26 cellular contexts compared by ENCODE assay signal in the genomic region with DNA sequence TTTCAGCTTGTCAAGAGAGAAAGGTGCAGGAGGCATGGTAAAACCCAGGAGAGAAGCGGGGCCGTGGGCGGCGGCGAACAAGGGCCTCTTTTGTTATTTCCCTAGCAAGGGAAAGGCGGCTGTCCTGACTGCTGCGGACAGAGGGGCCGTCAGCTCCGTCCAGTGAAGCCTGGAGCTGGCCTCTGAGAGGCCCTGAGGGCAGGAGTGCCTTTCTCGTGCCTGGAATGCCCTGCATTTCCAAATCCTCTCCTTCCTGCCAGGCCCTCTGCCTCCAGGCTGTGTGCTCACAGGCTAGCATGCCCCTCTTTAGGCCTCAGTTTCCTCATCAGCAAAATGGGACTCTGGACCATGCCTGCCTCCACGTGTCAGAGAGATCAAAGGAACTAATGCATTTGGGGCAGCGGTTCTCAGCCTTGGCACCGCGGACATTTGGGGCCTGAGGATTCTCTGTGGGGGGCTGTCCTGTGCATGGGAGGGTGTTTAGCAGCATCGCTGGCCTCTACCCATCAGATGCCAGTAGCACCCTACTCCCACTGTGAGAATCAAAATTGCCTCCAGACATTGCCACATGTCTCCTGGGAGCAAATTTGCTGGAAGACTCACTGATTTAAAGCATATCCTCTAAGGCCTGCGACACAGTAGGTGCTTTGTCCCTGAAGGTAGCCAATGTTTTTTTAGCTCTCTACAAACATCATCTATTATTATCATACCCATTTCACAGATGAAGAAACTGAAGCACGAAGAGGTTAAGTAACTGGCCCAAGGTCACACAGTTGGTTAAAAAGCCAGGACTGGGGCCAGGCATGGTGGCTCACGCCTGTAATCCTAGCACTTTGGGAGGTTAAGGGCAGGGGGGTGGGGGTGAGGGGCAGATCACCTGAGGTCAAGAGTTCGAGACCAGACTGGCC. TPM values are rescaled to one million over a fixed set of nuclear protein-coding genes. Genes with fewer than 3 reads are reported as not detected.
DNase-seq lines count a peak whose midpoint lies in the region; ATAC-seq and TF ChIP-seq lines count a peak whose summit lies in the region.
"Had no signal": no experiment of that assay in that cellular context is flagged by ENCODE, and none has a peak within 500 bp of the region (broad histone marks: within the 10 kb centered on the region; RNA-seq: fewer than 3 reads in every experiment).

No MANE protein-coding gene starts in this region.

- H3K36me3 Mint-ChIP-seq in Caco-2 (ENCODE audit: insufficient read depth, unreplicated experiment), result no peaks in the 10 kb centered on the region
- H3K36me3 Mint-ChIP-seq: activated naive CD8-positive, alpha-beta T cell treated with anti-CD3 and anti-CD28 coated beads for 36 hours; naive B cell had no signal

- intact Hi-C loops in Caco-2 (cut with micrococcal nuclease; ENCODE audit: unreplicated experiment) (no loop called here), heart right ventricle (cut with DNase I) (no loop called here), left colon (cut with DNase I, micrococcal nuclease) (no loop called here)

- CTCF ChIA-PET in Caco-2 (lab: Charles Lee), result interaction anchor here (0.5 kb wide), 1 partner anchor 413 kb away, joined by 5 read pairs; no protein-coding TSS in a partner anchor

- no peak for TF ChIP-seq CTCF in Caco-2 (IDR thresholded peaks at IDR 0.05; ENCODE audit: insufficient read depth in 1 of 2, low read depth in 1 of 2, low read length in 1 of 2, severe bottlenecking in 1 of 2, unreplicated experiment in 1 of 2)
- no peak for TF ChIP-seq CTCF in heart right ventricle (IDR thresholded peaks at IDR 0.05)

- POLR2A ChIA-PET in Caco-2 (lab: Charles Lee), result no interaction called here

- peaks cover 8% of the 10 kb centered on the region for H3K27me3 Mint-ChIP-seq in Caco-2 (ENCODE audit: insufficient read depth, unreplicated experiment)

- H3K36me3 ChIP-seq in Caco-2 (ENCODE audit: control insufficient read depth, insufficient read depth, low read length) (no peaks in the 10 kb centered on the region), heart right ventricle (no peaks in the 10 kb centered on the region)
- H3K36me3 ChIP-seq: gastroesophageal sphincter, MG63 had no signal

- peaks cover 12% of the 10 kb centered on the region for H3K4me1 Mint-ChIP-seq in Caco-2 (ENCODE audit: low read depth, unreplicated experiment)
- H3K4me1 Mint-ChIP-seq: activated naive CD8-positive, alpha-beta T cell treated with anti-CD3 and anti-CD28 coated beads for 36 hours; IgD-negative memory B cell; naive B cell had no signal

- H3K27me3 ChIP-seq in Caco-2 (replicated peaks; ENCODE audit: control insufficient read depth, insufficient read depth, low read length) (no peaks in the 10 kb centered on the region), heart right ventricle (peaks cover 0 to 7% (median 0%) of the 10 kb centered on the region in 7 donors)
- H3K27me3 ChIP-seq: MG63 had no signal

- no peaks in the 10 kb centered on the region for H3K9me3 Mint-ChIP-seq in Caco-2 (ENCODE audit: unreplicated experiment)
- H3K9me3 Mint-ChIP-seq: activated naive CD8-positive, alpha-beta T cell treated with anti-CD3 and anti-CD28 coated beads for 36 hours; activated T-helper 1 cell treated with anti-CD3 and anti-CD28 coated beads, Interleukin-12 subunit alpha, Interleukin-12 subunit beta, Interleukin-2, Interleukin-4 antibody, amounts not matched to agents 30 ng/mL and 10 ng/mL and 1 ng/mL, durations not matched to agents 14 hours and 24 hours and 36 hours; T-helper 2 cell treated with Interferon-gamma antibody and Interleukin-4, amounts not matched to agents 5 μg/mL and 100 μg/mL, for 36 hours had no signal

- no peak overlapping the region for H3K4me3 Mint-ChIP-seq in Caco-2 (ENCODE audit: unreplicated experiment)
- H3K4me3 Mint-ChIP-seq: activated naive CD8-positive, alpha-beta T cell treated with anti-CD3 and anti-CD28 coated beads for 36 hours; activated T-helper 1 cell treated with anti-CD3 and anti-CD28 coated beads, Interleukin-12 subunit alpha, Interleukin-12 subunit beta, Interleukin-2, Interleukin-4 antibody, amounts not matched to agents 30 ng/mL and 10 ng/mL and 1 ng/mL, durations not matched to agents 14 hours and 24 hours and 36 hours; IgD-negative memory B cell; naive B cell; T-helper 2 cell treated with Interferon-gamma antibody and Interleukin-4, amounts not matched to agents 5 μg/mL and 100 μg/mL, for 36 hours had no signal

- WGBS in heart right ventricle, 2 donors, result 78 to 83% methylated on average over 19 of the region's 19 CpGs

- no peak for TF ChIP-seq POLR2A in erythroblast (IDR thresholded peaks at IDR 0.05; ENCODE audit: low read length)

- H3K4me1 ChIP-seq in Caco-2 (peaks cover 12% of the 10 kb centered on the region), heart right ventricle (no peaks in the 10 kb centered on the region)
- H3K4me1 ChIP-seq: gastroesophageal sphincter had no signal

- no peak for ATAC-seq in heart right ventricle
- ATAC-seq in left colon, result no peak
- ATAC-seq: activated CD4-positive, CD25-positive, alpha-beta regulatory T cell treated with anti-CD3 and anti-CD28 coated beads, Interleukin-2, amount 50 U/mL, for 24 hours; gastroesophageal sphincter had no signal

- H3K4me3 ChIP-seq in Caco-2 (ENCODE audit: low read depth, low read length) (no peak overlapping the region), heart right ventricle (no peak overlapping the region)
- H3K4me3 ChIP-seq: gastroesophageal sphincter, lung, MG63, SK-N-MC had no signal

- peaks cover 6% of the 10 kb centered on the region; the same call in 1 of the 2 replicates for H3K9me3 ChIP-seq in Caco-2
- no peaks in the 10 kb centered on the region for H3K9me3 ChIP-seq in heart right ventricle
- H3K9me3 ChIP-seq: gastroesophageal sphincter, MG63 had no signal

- no peak overlapping the region for H3K27ac Mint-ChIP-seq in Caco-2 (ENCODE audit: unreplicated experiment)
- H3K27ac Mint-ChIP-seq: activated naive CD8-positive, alpha-beta T cell treated with anti-CD3 and anti-CD28 coated beads for 36 hours; activated T-helper 1 cell treated with anti-CD3 and anti-CD28 coated beads, Interleukin-12 subunit alpha, Interleukin-12 subunit beta, Interleukin-2, Interleukin-4 antibody, amounts not matched to agents 30 ng/mL and 10 ng/mL and 1 ng/mL, durations not matched to agents 14 hours and 24 hours and 36 hours; IgD-negative memory B cell; naive B cell; T-helper 2 cell treated with Interferon-gamma antibody and Interleukin-4, amounts not matched to agents 5 μg/mL and 100 μg/mL, for 36 hours had no signal

- no TSS peak for BruUV-seq in Caco-2 (replicated peaks; lab: Mats Ljungman, UMichigan)

- no peak overlapping the region for H3K27ac ChIP-seq in heart right ventricle
- H3K27ac ChIP-seq: C4-2B, gastroesophageal sphincter, SK-N-MC had no signal

- DNase-seq in Caco-2, result peak; percentile 39 to 74
- peak; percentile 21 for DNase-seq in SW480 (ENCODE audit: low spot score)
- peak; percentile 75 for DNase-seq in globus pallidus (ENCODE audit: low spot score)
- peak in 31 of 56 donors; percentile 12 to 72 (median 43) for DNase-seq in nucleus accumbens (lab: John Stamatoyannopoulos, UW)
- DNase-seq in heart right ventricle, result no peak
- DNase-seq in activated T-cell treated with anti-CD3 and anti-CD28 coated beads, Interleukin-2, amount 50 U/mL, for 48 hours, result no peak
- DNase-seq in erythroblast (lab: John Stamatoyannopoulos, UW), result no peak
- no peak for DNase-seq in left colon
- DNase-seq: ACHN; activated naive CD8-positive, alpha-beta T cell treated with anti-CD3 and anti-CD28 coated beads for 36 hours; MG63; naive B cell; NCI-H146; NCI-H2171 treated with DMSO at 0.1 percent for 48 hours; OCI-M1; small intestine; stimulated activated CD4-positive, alpha-beta T cell treated with anti-CD3 and anti-CD28 coated beads, Interleukin-4, amount 100 ng/mL, for 1 hour had no signal

RNA-seq across cellular contexts. Expression of gene SLC13A3, which starts 12.6 kb away (rescaled TPM):
- total RNA-seq in Caco-2 (2022) (0.30 and 0.39 TPM in 2 replicates), heart right ventricle (1 to 10 TPM in 1 of 10 donors, under 1 TPM in 9; 0.13 to 1.2 (median 0.60) TPM), left colon (under 1 TPM; 0.39 to 0.92 TPM)
- polyA plus RNA-seq in heart right ventricle, result under 1 TPM; 0.29 to 0.61 TPM
- total RNA-seq: activated CD8-positive, alpha-beta memory T cell treated with anti-CD3 and anti-CD28 coated beads for 36 hours; activated naive CD8-positive, alpha-beta T cell treated with anti-CD3 and anti-CD28 coated beads for 36 hours; activated T-helper 1 cell treated with anti-CD3 and anti-CD28 coated beads, Interleukin-12 subunit alpha, Interleukin-12 subunit beta, Interleukin-2, Interleukin-4 antibody, amounts not matched to agents 30 ng/mL and 10 ng/mL and 1 ng/mL, durations not matched to agents 14 hours and 24 hours and 36 hours had no signal
- polyA plus RNA-seq: IgD-negative memory B cell had no signal

RNA-seq across cellular contexts. Expression of gene TP53RK, which starts 50.6 kb away (rescaled TPM):
- 20.3 and 22.7 TPM in 2 replicates for total RNA-seq in Caco-2 (2022)
- total RNA-seq in heart right ventricle, result 1 to 10 TPM; 3.5 to 7.3 (median 6.4) TPM
- polyA plus RNA-seq in heart right ventricle, result 1 to 10 TPM; 6.9 to 7.8 TPM
- total RNA-seq in left colon, result 1 to 10 TPM; 7.9 to 9.5 TPM

Comparison
In these comparisons a context has a peak if more than half of its experiments do, and no peak if none do; other contexts are left out.
1. DNase-seq: peak in Caco-2 (2 of 2), SW480 (single experiment), globus pallidus (single experiment) and nucleus accumbens (31 of 56); none in heart right ventricle (0 of 2), activated T-cell treated with anti-CD3 and anti-CD28 coated beads, Interleukin-2, amount 50 U/mL, for 48 hours (0 of 2), erythroblast (0 of 2) and left colon (0 of 2).